ENCODE assay signal across 8 cellular contexts in the genomic region with DNA sequence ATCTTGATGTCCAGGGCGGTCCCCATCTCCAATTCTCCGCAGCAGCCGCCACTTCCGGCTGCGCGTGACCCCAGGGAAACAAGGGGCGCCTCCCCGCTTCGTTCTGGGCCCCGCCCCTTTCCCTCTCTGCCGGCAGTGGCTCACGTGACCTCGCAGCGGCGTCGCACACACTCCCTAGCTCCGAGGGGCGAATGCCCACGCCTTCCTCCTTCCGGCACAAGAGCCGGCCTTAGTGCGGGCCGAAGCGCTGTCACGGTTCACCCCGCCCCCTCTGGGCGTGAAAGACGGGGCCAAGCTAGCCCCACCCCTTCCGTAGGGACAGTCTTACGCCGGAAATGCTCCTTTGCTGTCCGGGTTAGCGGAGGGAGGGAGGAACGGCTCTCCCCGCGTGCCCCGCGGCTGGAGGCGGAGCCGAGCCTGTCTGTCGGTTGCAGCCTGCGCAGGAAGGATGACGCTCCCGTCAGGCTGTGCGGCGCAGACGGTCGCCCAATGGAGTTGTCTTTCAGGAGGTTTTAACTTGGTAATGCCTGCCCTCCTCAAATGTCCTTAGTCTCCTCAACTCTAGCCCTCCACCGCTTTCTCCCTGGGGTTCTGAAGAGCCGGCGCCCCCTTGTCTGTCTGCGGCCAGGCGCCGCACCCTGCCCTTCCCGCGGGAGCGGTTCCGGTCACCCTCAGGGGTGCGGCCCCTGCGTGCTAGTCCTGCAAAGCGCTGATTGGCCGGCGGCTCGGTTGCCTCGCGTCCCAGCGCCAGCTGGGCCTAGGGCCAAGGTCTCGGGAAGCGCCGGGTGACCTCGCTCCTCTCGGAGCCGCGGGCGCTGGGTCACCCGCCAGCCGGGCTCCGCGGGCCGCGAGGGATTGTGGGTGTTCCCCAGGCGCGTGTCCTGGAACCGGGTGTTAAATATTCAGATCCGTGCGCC. TPM values are rescaled to one million over a fixed set of nuclear protein-coding genes. Genes with fewer than 3 reads are reported as not detected.
DNase-seq lines count a peak whose midpoint lies in the region; ATAC-seq and TF ChIP-seq lines count a peak whose summit lies in the region.

A gene (minus strand): TSS at position 66 of the 917 bp plus-strand sequence. CDS start 40 bp downstream, at position 26.

- H3K27ac ChIP-seq in AG04450 (ENCODE audit: low read depth, low read length) (peak within 1 kb of the TSS; percentile 100), caudate nucleus (ENCODE audit: low read depth, low read length) (peak within 1 kb of the TSS; percentile 96)

- in situ Hi-C loops in GM18951 (cut with MboI; ENCODE audit: low sequenced_read_pairs, unreplicated experiment) = no loop called here

- H3K9me3 Mint-ChIP-seq in activated B cell treated with CpG ODN at 0.5 μM for 24 hours = no peaks in the 10 kb centered on the region
- no peaks in the 10 kb centered on the region for H3K9me3 Mint-ChIP-seq in immature natural killer cell

- DNase-seq in AG04450 (ENCODE audit: low read depth, low spot score) (peak; percentile 99), NCI-H345 (lab: John Stamatoyannopoulos, UW) (peak; percentile 100), activated B cell treated with CpG ODN at 0.5 μM for 24 hours (peak; percentile 94), caudate nucleus (lab: John Stamatoyannopoulos, UW) (peak; percentile 78 to 99 (median 97)), immature natural killer cell (peak; percentile 99), smooth muscle cell of the brain vasculature (ENCODE audit: low read depth, low spot score) (peak; percentile 98)

- H3K9me3 ChIP-seq in AG04450 (ENCODE audit: control insufficient read depth, insufficient read depth, low read length) = no peaks in the 10 kb centered on the region

- peak; percentile 80 for TF ChIP-seq POLR2A in GM18951 (IDR thresholded peaks at IDR 0.05; ENCODE audit: extremely low read depth, insufficient read depth, insufficient read length)

- H3K27me3 Mint-ChIP-seq in activated B cell treated with CpG ODN at 0.5 μM for 24 hours = peaks cover 6% of the 10 kb centered on the region
- H3K27me3 Mint-ChIP-seq in immature natural killer cell (ENCODE audit: low read depth in 3 of 3) = peaks cover 6 to 15% (median 9%) of the 10 kb centered on the region in 3 donors

- TF ChIP-seq CTCF in AG04450 (IDR thresholded peaks at IDR 0.05; ENCODE audit: low read depth, low read length) = no peak
- no peak for TF ChIP-seq CTCF in activated B cell treated with CpG ODN at 0.5 μM for 24 hours (IDR thresholded peaks at IDR 0.05)

- H3K4me1 Mint-ChIP-seq in activated B cell treated with CpG ODN at 0.5 μM for 24 hours = peaks cover 29% of the 10 kb centered on the region
- H3K4me1 Mint-ChIP-seq in immature natural killer cell = peaks cover 47 to 66% of the 10 kb centered on the region in 2 donors

- H3K4me3 Mint-ChIP-seq in activated B cell treated with CpG ODN at 0.5 μM for 24 hours (peak within 1 kb of the TSS; percentile 96), immature natural killer cell (peak within 1 kb of the TSS; percentile 93 to 97 (median 95))

- H3K27me3 ChIP-seq in AG04450 (ENCODE audit: control insufficient read depth, insufficient read depth, low read length) = no peaks in the 10 kb centered on the region

- H3K27ac Mint-ChIP-seq in activated B cell treated with CpG ODN at 0.5 μM for 24 hours (peak within 1 kb of the TSS; percentile 97), immature natural killer cell (peak within 1 kb of the TSS; percentile 96 to 99 (median 98))

- CTCF ChIA-PET in AG04450 (lab: Charles Lee) (interaction anchor here (1.3 kb wide), 1 partner anchor 17 kb away, joined by 5 read pairs; no protein-coding TSS in a partner anchor), activated B cell treated with CpG ODN at 0.5 μM for 24 hours (lab: Charles Lee) (interaction anchor here (1.0 to 1.3 kb wide), 3 partner anchors 10 to 229 kb away, joined by 3 to 4 read pairs (median 3); no protein-coding TSS in a partner anchor)

- POLR2A ChIA-PET in AG04450 (lab: Yijun Ruan, JAX) = interaction anchor here (0.7 to 2.5 kb wide), 6 partner anchors 10 to 296 kb away, joined by 3 to 22 read pairs (median 6); a partner anchor contains a TSS
- POLR2A ChIA-PET in activated B cell treated with CpG ODN at 0.5 μM for 24 hours (lab: Charles Lee) = interaction anchor here (0.6 to 3.0 kb wide), 22 partner anchors 9 to 1916 kb away, joined by 3 to 82 read pairs (median 5); a partner anchor contains a TSS

- H3K36me3 Mint-ChIP-seq in activated B cell treated with CpG ODN at 0.5 μM for 24 hours (ENCODE audit: low read depth) (peaks cover 14% of the 10 kb centered on the region), immature natural killer cell (peaks cover 0 to 3% (median 0%) of the 10 kb centered on the region in 3 donors)

- peak; percentile 91 for ATAC-seq in HG03196 (IDR thresholded peaks at IDR 0.05; ENCODE audit: unreplicated experiment)
- ATAC-seq in activated B cell treated with CpG ODN at 0.5 μM for 24 hours (ENCODE audit: low read depth) = peak; percentile 86

- H3K4me3 ChIP-seq in AG04450 (ENCODE audit: low read depth, low read length) = peak within 1 kb of the TSS; percentile 85

- intact Hi-C loops in activated B cell treated with CpG ODN at 0.5 μM for 24 hours (cut with micrococcal nuclease) = loop anchor here (1.0 to 10.0 kb wide), 11 partner anchors 9 to 1200 kb away; a partner anchor contains a TSS

RNA-seq across cellular contexts. Expression of the gene that starts here (rescaled TPM):
- polyA plus RNA-seq in AG04450 (2011; rRNA removed) (42.7 and 45.6 TPM in 2 replicates), immature natural killer cell (10 to 100 TPM; 67.7 to 95.1 (median 90.8) TPM)
- polyA minus RNA-seq in AG04450 (2011; rRNA and poly(A)+ RNA removed) = 34.8 and 40.7 TPM in 2 replicates
- total RNA-seq in activated B cell treated with CpG ODN at 0.5 μM for 24 hours = 42.5 and 45.2 TPM in 2 replicates

Comparison
In these comparisons a context has a peak if more than half of its experiments do, and no peak if none do; other contexts are left out.
1. Peak in every context shown above with its lines: DNase-seq, ATAC-seq, H3K4me3 ChIP-seq and H3K27ac ChIP-seq.